In the genomic region with DNA sequence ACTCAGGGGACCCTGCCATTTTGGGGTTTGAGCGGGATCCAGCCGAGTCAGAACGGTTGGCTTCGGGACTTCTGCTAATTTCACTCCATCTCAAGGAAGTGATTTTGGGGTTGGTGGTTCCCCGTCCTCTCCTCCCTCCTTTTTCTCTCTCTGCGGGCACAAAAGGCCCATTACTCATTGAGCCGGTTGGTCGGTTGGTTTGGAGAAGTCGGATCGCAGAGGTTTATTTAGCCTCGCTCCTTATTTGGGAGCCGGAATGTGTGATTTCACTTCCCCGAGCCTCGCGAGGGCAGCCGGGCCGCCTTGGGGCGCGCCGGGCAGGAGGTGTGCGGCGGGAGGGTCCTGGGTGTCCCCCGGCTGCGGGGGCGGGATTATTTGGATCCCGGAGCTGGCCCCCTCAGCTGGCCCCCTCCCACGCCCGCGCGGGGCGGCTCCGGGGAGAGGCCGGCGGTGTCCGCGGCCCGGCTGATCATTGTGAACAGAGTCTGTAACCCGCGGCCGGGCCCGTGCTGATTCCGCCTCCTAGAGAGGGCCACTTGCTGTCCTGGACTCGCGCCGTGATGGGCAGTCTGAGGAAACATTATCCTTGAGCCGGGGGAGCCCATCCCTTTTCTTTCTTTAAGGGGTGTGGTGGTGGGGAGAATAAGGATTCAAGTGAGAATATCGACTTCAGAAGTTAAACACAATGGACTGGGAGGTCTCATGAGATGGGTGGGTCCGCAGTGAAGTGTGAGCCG, we compare ENCODE assay signal across 7 cellular contexts. TPM values are rescaled to one million over a fixed set of nuclear protein-coding genes. Genes with fewer than 3 reads are reported as not detected.
A peak's percentile ranks its signal among the peaks of the same experiment; 100 is the strongest.
DNase-seq lines count a peak whose midpoint lies in the region; ATAC-seq, FAIRE-seq and TF ChIP-seq lines count a peak whose summit lies in the region.

No MANE protein-coding gene starts in this region.

- H3K4me3 ChIP-seq in Panc1 (ENCODE audit: low read depth in 2 of 2, low read length in 2 of 2), result peak overlapping the region; percentile 84 to 87
- peak overlapping the region; percentile 56 to 74 (median 64) for H3K4me3 ChIP-seq in pancreas

- DNase-seq in GM10266 (ENCODE audit: extremely low spot score) (peak; percentile 79), Panc1 (ENCODE audit: low read depth, low spot score) (no peak), head of caudate nucleus (peak in 23 of 42 donors; percentile 14 to 64 (median 32)), pancreas (peak; percentile 51 to 77 (median 60))

- peaks cover 42% of the 10 kb centered on the region for H3K4me1 Mint-ChIP-seq in activated naive CD8-positive, alpha-beta T cell (ENCODE audit: low read depth)

- POLR2A ChIA-PET in Panc1 (lab: Charles Lee), result no interaction called here

- peak overlapping the region; percentile 86 for H3K27ac ChIP-seq in Panc1 (ENCODE audit: low read length)
- H3K27ac ChIP-seq in pancreas, result peak overlapping the region; percentile 78 to 95 (median 89)

- H3K27ac Mint-ChIP-seq in activated naive CD8-positive, alpha-beta T cell, result peak overlapping the region; percentile 96

- CTCF ChIA-PET in Panc1 (lab: Charles Lee), result no interaction called here

- no peaks in the 10 kb centered on the region for H3K36me3 Mint-ChIP-seq in activated naive CD8-positive, alpha-beta T cell

- H3K9me3 ChIP-seq in Panc1 (ENCODE audit: control insufficient read depth, insufficient read depth, low read depth, low read length) (no peaks in the 10 kb centered on the region), pancreas (no peaks in the 10 kb centered on the region)

- WGBS in pancreas, 2 donors, result 0% methylated on average over 46 to 49 of the region's 49 CpGs

- H3K4me1 ChIP-seq in Panc1 (ENCODE audit: control insufficient read depth, insufficient read depth, low read length) (peaks cover 31% of the 10 kb centered on the region), pancreas (peaks cover 34 to 39% (median 35%) of the 10 kb centered on the region in 3 donors)

- no peak for FAIRE-seq in pancreas (lab: Jason Lieb, UNC)

- H3K9me3 Mint-ChIP-seq in activated naive CD8-positive, alpha-beta T cell (ENCODE audit: low read depth), result no peaks in the 10 kb centered on the region

- no peaks in the 10 kb centered on the region; the same call in 1 of the 2 replicates for H3K36me3 ChIP-seq in Panc1 (ENCODE audit: control insufficient read depth, insufficient read depth, low read length)
- no peaks in the 10 kb centered on the region for H3K36me3 ChIP-seq in pancreas

- H3K4me3 Mint-ChIP-seq in activated naive CD8-positive, alpha-beta T cell, result peak overlapping the region; percentile 99

- ATAC-seq in HG02763 (IDR thresholded peaks at IDR 0.05; ENCODE audit: unreplicated experiment), result peak; percentile 21
- ATAC-seq in Panc1, result peak; percentile 71
- peak; percentile 42 to 64 (median 50) for ATAC-seq in pancreas
- no peak for ATAC-seq in HG03095 (IDR thresholded peaks at IDR 0.05; ENCODE audit: unreplicated experiment)

- H3K27me3 Mint-ChIP-seq in activated naive CD8-positive, alpha-beta T cell, result no peaks in the 10 kb centered on the region

- BruUV-seq in Panc1 (replicated peaks; lab: Mats Ljungman, UMichigan), result no TSS peak

- intact Hi-C loops in Panc1 (cut with micrococcal nuclease; ENCODE audit: unreplicated experiment) (no loop called here), head of caudate nucleus (cut with DNase I) (no loop called here), pancreas (cut with DNase I) (no loop called here)

- TF ChIP-seq CTCF in GM10266 (IDR thresholded peaks at IDR 0.05; ENCODE audit: control insufficient read depth, insufficient read depth, low read depth, missing control alignments) (no peak), Panc1 (IDR thresholded peaks at IDR 0.05) (no peak), pancreas (IDR thresholded peaks at IDR 0.05) (no peak)

- in situ Hi-C loops in Panc1 (cut with HindIII; ENCODE audit: low pct_unique_long_range_greater_than_20kb, low sequenced_read_pairs), result no loop called here

- H3K27me3 ChIP-seq in Panc1 (ENCODE audit: control insufficient read depth, insufficient read depth, low read length) (peaks cover 13% of the 10 kb centered on the region), pancreas (no peaks in the 10 kb centered on the region)

RNA-seq across cellular contexts. Expression of a gene that starts 1.2 kb away (rescaled TPM):
- 72.4 TPM for total RNA-seq in Panc1 (2021; ENCODE audit: unreplicated experiment)
- 52.2 TPM for polyA plus RNA-seq in Panc1 (2012; ENCODE audit: insufficient read length)
- 10 to 100 TPM; 28.3 to 55.7 (median 30.8) TPM for total RNA-seq in pancreas
- 10 to 100 TPM; 38.8 to 48.9 TPM for polyA plus RNA-seq in pancreas

RNA-seq across cellular contexts. Expression of a gene that starts 50.6 kb away (rescaled TPM):
- total RNA-seq in Panc1 (2021; ENCODE audit: unreplicated experiment) (12.0 TPM), pancreas (1 to 10 TPM; 2.3 to 7.0 (median 3.8) TPM)
- polyA plus RNA-seq in Panc1 (2012; ENCODE audit: insufficient read length), result 7.2 TPM
- 1 to 10 TPM; 2.4 to 4.8 TPM for polyA plus RNA-seq in pancreas
